Comparison of ENCODE assay signal across 8 cellular contexts in the genomic region with DNA sequence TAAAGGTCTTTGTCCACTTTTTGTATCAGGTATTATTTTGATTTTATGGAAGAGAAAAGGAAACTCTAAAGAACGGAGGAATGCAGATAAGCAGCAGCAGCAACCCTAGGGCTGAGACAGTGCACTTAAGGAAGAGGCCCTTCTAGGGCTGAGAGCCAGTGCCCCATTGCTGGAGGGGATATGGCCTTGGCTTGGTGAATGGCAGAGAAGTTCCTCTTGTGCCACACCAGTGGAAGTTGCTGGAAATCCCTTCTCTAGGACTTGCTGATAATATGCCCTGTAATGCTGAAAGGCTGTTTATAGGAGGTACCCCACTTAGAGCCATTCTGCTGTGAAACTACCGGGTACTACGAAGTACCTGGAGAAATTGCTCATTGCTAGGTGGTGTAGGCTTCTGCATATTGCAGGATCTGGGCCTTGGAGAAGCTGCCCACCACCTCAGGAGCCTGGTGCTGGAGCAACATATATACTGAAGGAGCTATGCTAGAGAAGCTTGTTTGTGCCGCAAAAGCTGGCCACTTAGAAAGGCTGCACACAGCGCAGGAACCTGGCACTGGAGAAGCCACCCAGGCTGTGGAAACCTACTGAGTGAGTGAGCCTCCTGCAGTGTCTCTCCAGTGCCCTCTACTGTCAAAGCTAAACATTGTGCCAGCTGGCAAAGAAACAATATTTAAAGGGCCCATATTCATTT. TPM values are rescaled to one million over a fixed set of nuclear protein-coding genes. Genes with fewer than 3 reads are reported as not detected.
DNase-seq lines count a peak whose midpoint lies in the region; ATAC-seq and TF ChIP-seq lines count a peak whose summit lies in the region.

No MANE protein-coding gene starts in this region.

- H3K9me3 Mint-ChIP-seq in activated naive CD4-positive, alpha-beta T cell treated with anti-CD3 and anti-CD28 coated beads, Interleukin-2, amount 50 U/mL, for 72 hours = no peaks in the 10 kb centered on the region

- DNase-seq in GM12864 (ENCODE audit: low read depth) (no peak), NB4 (ENCODE audit: low read depth) (peak; percentile 86), SKM-1 (lab: John Stamatoyannopoulos, UW; ENCODE audit: unreplicated experiment) (peak; percentile 44), cardiac muscle cell (ENCODE audit: low read depth in 1 of 2, low spot score in 1 of 2) (peak; percentile 84 to 89), retinal pigment epithelial cell (ENCODE audit: low read depth) (no peak), OCI-M2 (lab: John Stamatoyannopoulos, UW; ENCODE audit: unreplicated experiment) (no peak)
- peak; percentile 46 to 59 for DNase-seq in activated naive CD4-positive, alpha-beta T cell treated with anti-CD3 and anti-CD28 coated beads, Interleukin-2, amount 50 U/mL, for 72 hours (ENCODE audit: low spot score in 2 of 2)

- no peaks in the 10 kb centered on the region for H3K36me3 Mint-ChIP-seq in activated naive CD4-positive, alpha-beta T cell treated with anti-CD3 and anti-CD28 coated beads, Interleukin-2, amount 50 U/mL, for 72 hours

- H3K27ac ChIP-seq in HEK293 (ENCODE audit: extremely low read depth, low read depth, low read length) = no peak overlapping the region
- no peak overlapping the region for H3K27ac ChIP-seq in cardiac muscle cell

- no peaks in the 10 kb centered on the region for H3K36me3 ChIP-seq in HEK293 (ENCODE audit: control insufficient read depth in 2 of 2, insufficient read depth in 1 of 2, low read length in 2 of 2)
- H3K36me3 ChIP-seq in cardiac muscle cell = no peaks in the 10 kb centered on the region

- no peaks in the 10 kb centered on the region for H3K27me3 ChIP-seq in cardiac muscle cell

- H3K9me3 ChIP-seq in HEK293 (ENCODE audit: control insufficient read depth, insufficient read depth, low read depth, low read length) = no peaks in the 10 kb centered on the region
- H3K9me3 ChIP-seq in cardiac muscle cell (ENCODE audit: low read depth) = no peaks in the 10 kb centered on the region

- H3K27ac Mint-ChIP-seq in activated naive CD4-positive, alpha-beta T cell treated with anti-CD3 and anti-CD28 coated beads, Interleukin-2, amount 50 U/mL, for 72 hours = no peak overlapping the region

- H3K4me1 ChIP-seq in HEK293 (ENCODE audit: control insufficient read depth, insufficient read depth, low read length) = peaks cover 4% of the 10 kb centered on the region; the same call in 1 of the 2 replicates
- H3K4me1 ChIP-seq in cardiac muscle cell (ENCODE audit: low read depth) = no peaks in the 10 kb centered on the region

- no peak for TF ChIP-seq POLR2A in NB4 (IDR thresholded peaks at IDR 0.05; ENCODE audit: extremely low read depth, insufficient read length)

- POLR2A ChIA-PET in HEK293 (lab: Yijun Ruan, JAX) = interaction anchor here (1.0 to 1.2 kb wide), 2 partner anchors 10 to 114 kb away, joined by 3 read pairs; no protein-coding TSS in a partner anchor

- no peak overlapping the region for H3K4me3 ChIP-seq in GM12864 (ENCODE audit: low read depth, low read length)
- no peak overlapping the region for H3K4me3 ChIP-seq in HEK293 (ENCODE audit: low read depth, low read length)
- H3K4me3 ChIP-seq in NB4 (ENCODE audit: low read depth, low read length) = no peak overlapping the region
- no peak overlapping the region for H3K4me3 ChIP-seq in cardiac muscle cell
- H3K4me3 ChIP-seq in retinal pigment epithelial cell (ENCODE audit: low read length) = no peak overlapping the region

- CTCF ChIA-PET in HEK293 (lab: Yijun Ruan, JAX) = interaction anchor here (0.5 to 3.7 kb wide), 26 partner anchors 8 to 414 kb away, joined by 3 to 19 read pairs (median 3); a partner anchor contains a TSS

- peak; percentile 97 to 98 for ATAC-seq in activated naive CD4-positive, alpha-beta T cell treated with anti-CD3 and anti-CD28 coated beads, Interleukin-2, amount 50 U/mL, for 72 hours

- TF ChIP-seq CTCF in GM12864 (IDR thresholded peaks at IDR 0.05; ENCODE audit: low read depth, low read length, missing control alignments) = peak; percentile 94
- TF ChIP-seq CTCF in HEK293 (tag by site-specific recombination; IDR thresholded peaks at IDR 0.05) = peak; percentile 85
- peak; percentile 90 for TF ChIP-seq CTCF in NB4 (IDR thresholded peaks at IDR 0.05; ENCODE audit: low read depth, low read length)
- peak; percentile 89 for TF ChIP-seq CTCF in cardiac muscle cell (IDR thresholded peaks at IDR 0.05; ENCODE audit: low read depth, low read length)
- peak; percentile 95 for TF ChIP-seq CTCF in retinal pigment epithelial cell (conservative IDR thresholded peaks at IDR 0.05; ENCODE audit: low read depth, low read length)

TF ChIP-seq in HEK293, 187 proteins besides CTCF, POLR2A, EP300 and RAD21:
- TF ChIP-seq ZNF654 (tag by site-specific recombination; IDR thresholded peaks at IDR 0.05; ENCODE audit: low read depth) (peak; percentile 95), ZIC2 (tag by site-specific recombination; IDR thresholded peaks at IDR 0.05) (0 out of 2 replicates have a peak, but pooled peaks have one; percentile 26), GLIS1 (tag by site-specific recombination; IDR thresholded peaks at IDR 0.05) (peak; percentile 31; the same call in 1 of the 2 replicates), ZNF660 (tag by site-specific recombination; IDR thresholded peaks at IDR 0.05) (0 out of 2 replicates have a peak, but pooled peaks have one; percentile 50), KLF10 (tag by site-specific recombination; IDR thresholded peaks at IDR 0.05) (no peak), ZSCAN30 (tag by site-specific recombination; IDR thresholded peaks at IDR 0.05) (peak; percentile 77; the same call in 1 of the 2 replicates), ZNF335 (tag by site-specific recombination; conservative IDR thresholded peaks at IDR 0.05) (peak; percentile 94), ZFHX2 (tag by site-specific recombination; conservative IDR thresholded peaks at IDR 0.05) (no peak), ZBTB8A (tag by site-specific recombination; IDR thresholded peaks at IDR 0.05) (peak; percentile 21; the same call in 1 of the 2 replicates), ZNF394 (tag by site-specific recombination; IDR thresholded peaks at IDR 0.05; ENCODE audit: borderline replicate concordance) (0 out of 2 replicates have a peak, but pooled peaks have one; percentile 23)
- TF ChIP-seq, protein P1, sequence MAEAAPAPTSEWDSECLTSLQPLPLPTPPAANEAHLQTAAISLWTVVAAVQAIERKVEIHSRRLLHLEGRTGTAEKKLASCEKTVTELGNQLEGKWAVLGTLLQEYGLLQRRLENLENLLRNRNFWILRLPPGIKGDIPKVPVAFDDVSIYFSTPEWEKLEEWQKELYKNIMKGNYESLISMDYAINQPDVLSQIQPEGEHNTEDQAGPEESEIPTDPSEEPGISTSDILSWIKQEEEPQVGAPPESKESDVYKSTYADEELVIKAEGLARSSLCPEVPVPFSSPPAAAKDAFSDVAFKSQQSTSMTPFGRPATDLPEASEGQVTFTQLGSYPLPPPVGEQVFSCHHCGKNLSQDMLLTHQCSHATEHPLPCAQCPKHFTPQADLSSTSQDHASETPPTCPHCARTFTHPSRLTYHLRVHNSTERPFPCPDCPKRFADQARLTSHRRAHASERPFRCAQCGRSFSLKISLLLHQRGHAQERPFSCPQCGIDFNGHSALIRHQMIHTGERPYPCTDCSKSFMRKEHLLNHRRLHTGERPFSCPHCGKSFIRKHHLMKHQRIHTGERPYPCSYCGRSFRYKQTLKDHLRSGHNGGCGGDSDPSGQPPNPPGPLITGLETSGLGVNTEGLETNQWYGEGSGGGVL (tag by site-specific recombination; IDR thresholded peaks at IDR 0.05) = no peak
- TF ChIP-seq, protein P2, sequence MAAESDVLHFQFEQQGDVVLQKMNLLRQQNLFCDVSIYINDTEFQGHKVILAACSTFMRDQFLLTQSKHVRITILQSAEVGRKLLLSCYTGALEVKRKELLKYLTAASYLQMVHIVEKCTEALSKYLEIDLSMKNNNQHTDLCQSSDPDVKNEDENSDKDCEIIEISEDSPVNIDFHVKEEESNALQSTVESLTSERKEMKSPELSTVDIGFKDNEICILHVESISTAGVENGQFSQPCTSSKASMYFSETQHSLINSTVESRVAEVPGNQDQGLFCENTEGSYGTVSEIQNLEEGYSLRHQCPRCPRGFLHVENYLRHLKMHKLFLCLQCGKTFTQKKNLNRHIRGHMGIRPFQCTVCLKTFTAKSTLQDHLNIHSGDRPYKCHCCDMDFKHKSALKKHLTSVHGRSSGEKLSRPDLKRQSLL (tag by site-specific recombination; IDR thresholded peaks at IDR 0.05) = 0 out of 2 replicates have a peak, but pooled peaks have one; percentile 63

RNA-seq across cellular contexts. Expression of a gene that starts 9.6 kb away (rescaled TPM):
- 1 to 10 TPM; 4.4 to 5.3 TPM for total RNA-seq in activated naive CD4-positive, alpha-beta T cell treated with anti-CD3 and anti-CD28 coated beads, Interleukin-2, amount 50 U/mL, for 72 hours
- 23.9 and 29.8 TPM in 2 replicates for total RNA-seq in cardiac muscle cell
- 26.2 and 28.4 TPM in 2 replicates for polyA plus RNA-seq in cardiac muscle cell

Comparison
In these comparisons a context has a peak if more than half of its experiments do, and no peak if none do; other contexts are left out.
1. DNase-seq: peak in NB4 (single experiment), SKM-1 (single experiment), activated naive CD4-positive, alpha-beta T cell treated with anti-CD3 and anti-CD28 coated beads, Interleukin-2, amount 50 U/mL, for 72 hours (2 of 2) and cardiac muscle cell (2 of 2); none in GM12864 (single experiment), retinal pigment epithelial cell (single experiment) and OCI-M2 (single experiment).
2. Peak in every context shown above with its lines, with median percentiles within 50 percentile points of each other: CTCF ChIP-seq.